Comparison of ENCODE assay signal across 1 cellular context in the genomic region with DNA sequence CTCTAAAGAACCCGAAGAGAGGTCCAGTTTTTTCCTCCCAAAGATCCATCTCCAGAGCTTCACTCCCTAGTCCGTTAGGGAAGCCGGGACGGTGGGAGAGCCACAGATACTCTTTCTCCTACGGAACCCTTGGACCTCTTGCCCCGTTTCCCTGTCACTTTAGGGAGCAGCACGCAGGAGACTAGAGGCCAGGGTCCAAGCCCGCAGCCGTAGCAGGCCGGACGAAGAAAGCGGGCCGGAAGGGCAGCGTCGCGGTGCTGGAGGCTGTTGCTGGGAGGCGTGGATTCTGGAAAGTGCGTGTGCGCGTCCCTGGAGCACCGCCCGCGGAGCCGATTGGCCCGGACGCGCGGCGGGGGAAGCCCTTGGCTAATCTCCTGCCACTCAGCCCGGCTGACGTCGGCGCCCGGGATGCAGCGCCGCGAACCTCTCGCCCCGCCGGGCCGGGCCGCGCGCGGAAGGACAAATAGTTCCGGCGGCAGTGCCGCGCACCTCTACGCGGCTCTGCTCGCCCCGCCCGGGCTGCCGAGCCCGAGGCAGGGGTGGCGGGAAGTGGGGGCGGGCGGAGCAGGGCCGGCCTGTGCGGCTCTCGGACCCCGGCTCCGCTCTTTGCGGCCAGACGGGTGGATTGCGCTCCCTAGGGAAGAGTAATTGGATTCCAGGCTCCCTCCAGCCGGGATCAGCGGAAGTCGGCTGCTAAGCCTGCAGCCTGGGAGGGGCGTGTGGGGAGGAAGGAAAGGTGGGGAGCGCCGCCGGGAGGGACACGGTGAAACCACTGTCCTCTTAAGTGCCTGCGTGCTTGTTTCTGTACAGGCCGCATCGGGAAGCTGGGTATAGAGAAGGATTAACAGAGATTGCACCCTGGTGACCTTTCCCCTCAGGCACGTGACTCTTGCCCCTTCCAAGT.
TF ChIP-seq lines count a peak whose summit lies in the region.

No MANE protein-coding gene starts in this region.

TF ChIP-seq in HepG2, 621 proteins besides CTCF, POLR2A, EP300 and RAD21 (continued from another document and continues in another):
- TF ChIP-seq HNRNPUL1 (IDR thresholded peaks at IDR 0.05; ENCODE audit: low read depth, low read length) (no peak), NR3C1 (CRISPR knock-in tag; IDR thresholded peaks at IDR 0.05) (no peak), HIVEP1 (CRISPR knock-in tag; IDR thresholded peaks at IDR 0.05) (peak; percentile 82), ZNF569 (CRISPR knock-in tag; IDR thresholded peaks at IDR 0.05; ENCODE audit: borderline replicate concordance) (no peak), PLRG1 (conservative IDR thresholded peaks at IDR 0.05) (no peak), FOXC1 (CRISPR knock-in tag; IDR thresholded peaks at IDR 0.05; ENCODE audit: borderline replicate concordance) (peak; percentile 97), ZNF615 (CRISPR knock-in tag; IDR thresholded peaks at IDR 0.05; ENCODE audit: borderline replicate concordance) (no peak; the same call in 1 of the 2 replicates), ZNF430 (CRISPR knock-in tag; IDR thresholded peaks at IDR 0.05) (peak; percentile 81; the same call in 1 of the 2 replicates), ZNF766 (CRISPR knock-in tag; IDR thresholded peaks at IDR 0.05; ENCODE audit: borderline replicate concordance) (no peak; the same call in 1 of the 2 replicates), ZNF570 (CRISPR knock-in tag; IDR thresholded peaks at IDR 0.05; ENCODE audit: borderline replicate concordance) (0 out of 2 replicates have a peak, but pooled peaks have one; percentile 59), ZNF121 (CRISPR knock-in tag; IDR thresholded peaks at IDR 0.05) (peak; percentile 40; the same call in 1 of the 2 replicates), BORCS8-MEF2B (CRISPR knock-in tag; IDR thresholded peaks at IDR 0.05) (peak; percentile 85), THYN1 (CRISPR knock-in tag; IDR thresholded peaks at IDR 0.05; ENCODE audit: borderline replicate concordance, low read depth) (no peak), RELA (CRISPR knock-in tag; IDR thresholded peaks at IDR 0.05) (no peak; the same call in none of the 2 replicates), ZNF12 (CRISPR knock-in tag; IDR thresholded peaks at IDR 0.05) (peak; percentile 75), ZNF652 (CRISPR knock-in tag; IDR thresholded peaks at IDR 0.05; ENCODE audit: borderline replicate concordance, low read depth) (peak; percentile 74; the same call in 1 of the 2 replicates), MIER3 (CRISPR knock-in tag; IDR thresholded peaks at IDR 0.05; ENCODE audit: borderline replicate concordance) (peak; percentile 63; the same call in 1 of the 2 replicates), ZNF775 (CRISPR knock-in tag; IDR thresholded peaks at IDR 0.05; ENCODE audit: borderline replicate concordance) (no peak), NFKBIZ (CRISPR knock-in tag; IDR thresholded peaks at IDR 0.05) (peak; percentile 51; the same call in 1 of the 2 replicates), ZNF703 (CRISPR knock-in tag; IDR thresholded peaks at IDR 0.05; ENCODE audit: borderline replicate concordance) (peak; percentile 71; the same call in 1 of the 2 replicates), RARA (CRISPR knock-in tag; IDR thresholded peaks at IDR 0.05) (peak; percentile 57; the same call in 1 of the 2 replicates), ZNF557 (CRISPR knock-in tag; IDR thresholded peaks at IDR 0.05) (no peak), HCFC1 (IDR thresholded peaks at IDR 0.05; ENCODE audit: low read depth, low read length) (peak; percentile 38; the same call in 1 of the 2 replicates), TBX3 (IDR thresholded peaks at IDR 0.05; ENCODE audit: borderline replicate concordance) (no peak), SOX6 (IDR thresholded peaks at IDR 0.05) (no peak), SOX6 (CRISPR knock-in tag; IDR thresholded peaks at IDR 0.05) (peak; percentile 44; the same call in 1 of the 2 replicates), ZNF260 (CRISPR knock-in tag; IDR thresholded peaks at IDR 0.05; ENCODE audit: borderline replicate concordance, low read depth) (no peak), ELF3 (CRISPR knock-in tag; IDR thresholded peaks at IDR 0.05) (peak; percentile 66), ZNF263 (CRISPR knock-in tag; IDR thresholded peaks at IDR 0.05) (peak; percentile 68), ZNF577 (CRISPR knock-in tag; IDR thresholded peaks at IDR 0.05; ENCODE audit: borderline replicate concordance, low read depth) (no peak), DR1 (CRISPR knock-in tag; IDR thresholded peaks at IDR 0.05) (peak; percentile 68), FOXK1 (CRISPR knock-in tag; IDR thresholded peaks at IDR 0.05; ENCODE audit: borderline replicate concordance, low read depth) (peak; percentile 68; the same call in 1 of the 2 replicates), PHF5A (CRISPR knock-in tag; IDR thresholded peaks at IDR 0.05; ENCODE audit: low read depth, unreplicated experiment) (no peak), MTF1 (CRISPR knock-in tag; IDR thresholded peaks at IDR 0.05) (no peak), GTF2F1 (IDR thresholded peaks at IDR 0.05; ENCODE audit: low read length) (no peak), SKI (IDR thresholded peaks at IDR 0.05; ENCODE audit: partially characterized antibody) (peak; percentile 91), SP140L (CRISPR knock-in tag; IDR thresholded peaks at IDR 0.05; ENCODE audit: borderline replicate concordance) (no peak), ZNF354B (CRISPR knock-in tag; IDR thresholded peaks at IDR 0.05) (no peak), ZNF235 (CRISPR knock-in tag; IDR thresholded peaks at IDR 0.05; ENCODE audit: borderline replicate concordance) (peak; percentile 93; the same call in 1 of the 2 replicates), SP2 (CRISPR knock-in tag; IDR thresholded peaks at IDR 0.05) (peak; percentile 89), ZBTB7A (CRISPR knock-in tag; IDR thresholded peaks at IDR 0.05) (peak; percentile 80; the same call in 1 of the 2 replicates), RORA (CRISPR knock-in tag; IDR thresholded peaks at IDR 0.05) (no peak), ZMYM4 (CRISPR knock-in tag; IDR thresholded peaks at IDR 0.05) (peak; percentile 99), ZFP37 (CRISPR knock-in tag; IDR thresholded peaks at IDR 0.05; ENCODE audit: borderline replicate concordance) (no peak), ATRX (CRISPR knock-in tag; IDR thresholded peaks at IDR 0.05; ENCODE audit: borderline replicate concordance) (no peak), ISX (CRISPR knock-in tag; conservative IDR thresholded peaks at IDR 0.05) (no peak)
- TF ChIP-seq, protein P1, sequence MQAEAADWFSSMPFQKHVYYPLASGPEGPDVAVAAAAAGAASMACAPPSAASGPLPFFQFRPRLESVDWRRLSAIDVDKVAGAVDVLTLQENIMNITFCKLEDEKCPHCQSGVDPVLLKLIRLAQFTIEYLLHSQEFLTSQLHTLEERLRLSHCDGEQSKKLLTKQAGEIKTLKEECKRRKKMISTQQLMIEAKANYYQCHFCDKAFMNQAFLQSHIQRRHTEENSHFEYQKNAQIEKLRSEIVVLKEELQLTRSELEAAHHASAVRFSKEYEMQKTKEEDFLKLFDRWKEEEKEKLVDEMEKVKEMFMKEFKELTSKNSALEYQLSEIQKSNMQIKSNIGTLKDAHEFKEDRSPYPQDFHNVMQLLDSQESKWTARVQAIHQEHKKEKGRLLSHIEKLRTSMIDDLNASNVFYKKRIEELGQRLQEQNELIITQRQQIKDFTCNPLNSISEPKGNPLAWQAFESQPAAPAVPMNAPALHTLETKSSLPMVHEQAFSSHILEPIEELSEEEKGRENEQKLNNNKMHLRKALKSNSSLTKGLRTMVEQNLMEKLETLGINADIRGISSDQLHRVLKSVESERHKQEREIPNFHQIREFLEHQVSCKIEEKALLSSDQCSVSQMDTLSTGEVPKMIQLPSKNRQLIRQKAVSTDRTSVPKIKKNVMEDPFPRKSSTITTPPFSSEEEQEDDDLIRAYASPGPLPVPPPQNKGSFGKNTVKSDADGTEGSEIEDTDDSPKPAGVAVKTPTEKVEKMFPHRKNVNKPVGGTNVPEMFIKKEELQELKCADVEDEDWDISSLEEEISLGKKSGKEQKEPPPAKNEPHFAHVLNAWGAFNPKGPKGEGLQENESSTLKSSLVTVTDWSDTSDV (CRISPR knock-in tag; IDR thresholded peaks at IDR 0.05), result peak; percentile 94; the same call in 1 of the 2 replicates
- TF ChIP-seq, protein P2, sequence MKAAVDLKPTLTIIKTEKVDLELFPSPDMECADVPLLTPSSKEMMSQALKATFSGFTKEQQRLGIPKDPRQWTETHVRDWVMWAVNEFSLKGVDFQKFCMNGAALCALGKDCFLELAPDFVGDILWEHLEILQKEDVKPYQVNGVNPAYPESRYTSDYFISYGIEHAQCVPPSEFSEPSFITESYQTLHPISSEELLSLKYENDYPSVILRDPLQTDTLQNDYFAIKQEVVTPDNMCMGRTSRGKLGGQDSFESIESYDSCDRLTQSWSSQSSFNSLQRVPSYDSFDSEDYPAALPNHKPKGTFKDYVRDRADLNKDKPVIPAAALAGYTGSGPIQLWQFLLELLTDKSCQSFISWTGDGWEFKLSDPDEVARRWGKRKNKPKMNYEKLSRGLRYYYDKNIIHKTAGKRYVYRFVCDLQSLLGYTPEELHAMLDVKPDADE (CRISPR knock-in tag; IDR thresholded peaks at IDR 0.05), result no peak
- TF ChIP-seq, protein P3, sequence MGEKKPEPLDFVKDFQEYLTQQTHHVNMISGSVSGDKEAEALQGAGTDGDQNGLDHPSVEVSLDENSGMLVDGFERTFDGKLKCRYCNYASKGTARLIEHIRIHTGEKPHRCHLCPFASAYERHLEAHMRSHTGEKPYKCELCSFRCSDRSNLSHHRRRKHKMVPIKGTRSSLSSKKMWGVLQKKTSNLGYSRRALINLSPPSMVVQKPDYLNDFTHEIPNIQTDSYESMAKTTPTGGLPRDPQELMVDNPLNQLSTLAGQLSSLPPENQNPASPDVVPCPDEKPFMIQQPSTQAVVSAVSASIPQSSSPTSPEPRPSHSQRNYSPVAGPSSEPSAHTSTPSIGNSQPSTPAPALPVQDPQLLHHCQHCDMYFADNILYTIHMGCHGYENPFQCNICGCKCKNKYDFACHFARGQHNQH (CRISPR knock-in tag; IDR thresholded peaks at IDR 0.05), result peak; percentile 87
- TF ChIP-seq, protein P4, sequence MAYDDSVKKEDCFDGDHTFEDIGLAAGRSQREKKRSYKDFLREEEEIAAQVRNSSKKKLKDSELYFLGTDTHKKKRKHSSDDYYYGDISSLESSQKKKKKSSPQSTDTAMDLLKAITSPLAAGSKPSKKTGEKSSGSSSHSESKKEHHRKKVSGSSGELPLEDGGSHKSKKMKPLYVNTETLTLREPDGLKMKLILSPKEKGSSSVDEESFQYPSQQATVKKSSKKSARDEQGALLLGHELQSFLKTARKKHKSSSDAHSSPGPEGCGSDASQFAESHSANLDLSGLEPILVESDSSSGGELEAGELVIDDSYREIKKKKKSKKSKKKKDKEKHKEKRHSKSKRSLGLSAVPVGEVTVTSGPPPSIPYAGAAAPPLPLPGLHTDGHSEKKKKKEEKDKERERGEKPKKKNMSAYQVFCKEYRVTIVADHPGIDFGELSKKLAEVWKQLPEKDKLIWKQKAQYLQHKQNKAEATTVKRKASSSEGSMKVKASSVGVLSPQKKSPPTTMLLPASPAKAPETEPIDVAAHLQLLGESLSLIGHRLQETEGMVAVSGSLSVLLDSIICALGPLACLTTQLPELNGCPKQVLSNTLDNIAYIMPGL (CRISPR knock-in tag; IDR thresholded peaks at IDR 0.05; ENCODE audit: borderline replicate concordance in 1 of 2, low read depth in 1 of 2), result peak; percentile 93 to 96
- TF ChIP-seq, protein P5, sequence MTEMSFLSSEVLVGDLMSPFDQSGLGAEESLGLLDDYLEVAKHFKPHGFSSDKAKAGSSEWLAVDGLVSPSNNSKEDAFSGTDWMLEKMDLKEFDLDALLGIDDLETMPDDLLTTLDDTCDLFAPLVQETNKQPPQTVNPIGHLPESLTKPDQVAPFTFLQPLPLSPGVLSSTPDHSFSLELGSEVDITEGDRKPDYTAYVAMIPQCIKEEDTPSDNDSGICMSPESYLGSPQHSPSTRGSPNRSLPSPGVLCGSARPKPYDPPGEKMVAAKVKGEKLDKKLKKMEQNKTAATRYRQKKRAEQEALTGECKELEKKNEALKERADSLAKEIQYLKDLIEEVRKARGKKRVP (CRISPR knock-in tag; IDR thresholded peaks at IDR 0.05), result peak in 1 of 2 experiments; percentile 69; a peak in 1 of 4 replicates
- TF ChIP-seq, protein P6, sequence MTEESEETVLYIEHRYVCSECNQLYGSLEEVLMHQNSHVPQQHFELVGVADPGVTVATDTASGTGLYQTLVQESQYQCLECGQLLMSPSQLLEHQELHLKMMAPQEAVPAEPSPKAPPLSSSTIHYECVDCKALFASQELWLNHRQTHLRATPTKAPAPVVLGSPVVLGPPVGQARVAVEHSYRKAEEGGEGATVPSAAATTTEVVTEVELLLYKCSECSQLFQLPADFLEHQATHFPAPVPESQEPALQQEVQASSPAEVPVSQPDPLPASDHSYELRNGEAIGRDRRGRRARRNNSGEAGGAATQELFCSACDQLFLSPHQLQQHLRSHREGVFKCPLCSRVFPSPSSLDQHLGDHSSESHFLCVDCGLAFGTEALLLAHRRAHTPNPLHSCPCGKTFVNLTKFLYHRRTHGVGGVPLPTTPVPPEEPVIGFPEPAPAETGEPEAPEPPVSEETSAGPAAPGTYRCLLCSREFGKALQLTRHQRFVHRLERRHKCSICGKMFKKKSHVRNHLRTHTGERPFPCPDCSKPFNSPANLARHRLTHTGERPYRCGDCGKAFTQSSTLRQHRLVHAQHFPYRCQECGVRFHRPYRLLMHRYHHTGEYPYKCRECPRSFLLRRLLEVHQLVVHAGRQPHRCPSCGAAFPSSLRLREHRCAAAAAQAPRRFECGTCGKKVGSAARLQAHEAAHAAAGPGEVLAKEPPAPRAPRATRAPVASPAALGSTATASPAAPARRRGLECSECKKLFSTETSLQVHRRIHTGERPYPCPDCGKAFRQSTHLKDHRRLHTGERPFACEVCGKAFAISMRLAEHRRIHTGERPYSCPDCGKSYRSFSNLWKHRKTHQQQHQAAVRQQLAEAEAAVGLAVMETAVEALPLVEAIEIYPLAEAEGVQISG (CRISPR knock-in tag; IDR thresholded peaks at IDR 0.05), result peak; percentile 90
- TF ChIP-seq, protein P7, sequence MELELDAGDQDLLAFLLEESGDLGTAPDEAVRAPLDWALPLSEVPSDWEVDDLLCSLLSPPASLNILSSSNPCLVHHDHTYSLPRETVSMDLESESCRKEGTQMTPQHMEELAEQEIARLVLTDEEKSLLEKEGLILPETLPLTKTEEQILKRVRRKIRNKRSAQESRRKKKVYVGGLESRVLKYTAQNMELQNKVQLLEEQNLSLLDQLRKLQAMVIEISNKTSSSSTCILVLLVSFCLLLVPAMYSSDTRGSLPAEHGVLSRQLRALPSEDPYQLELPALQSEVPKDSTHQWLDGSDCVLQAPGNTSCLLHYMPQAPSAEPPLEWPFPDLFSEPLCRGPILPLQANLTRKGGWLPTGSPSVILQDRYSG (CRISPR knock-in tag; IDR thresholded peaks at IDR 0.05), result peak; percentile 40; the same call in 1 of the 2 replicates
- TF ChIP-seq, protein P8, sequence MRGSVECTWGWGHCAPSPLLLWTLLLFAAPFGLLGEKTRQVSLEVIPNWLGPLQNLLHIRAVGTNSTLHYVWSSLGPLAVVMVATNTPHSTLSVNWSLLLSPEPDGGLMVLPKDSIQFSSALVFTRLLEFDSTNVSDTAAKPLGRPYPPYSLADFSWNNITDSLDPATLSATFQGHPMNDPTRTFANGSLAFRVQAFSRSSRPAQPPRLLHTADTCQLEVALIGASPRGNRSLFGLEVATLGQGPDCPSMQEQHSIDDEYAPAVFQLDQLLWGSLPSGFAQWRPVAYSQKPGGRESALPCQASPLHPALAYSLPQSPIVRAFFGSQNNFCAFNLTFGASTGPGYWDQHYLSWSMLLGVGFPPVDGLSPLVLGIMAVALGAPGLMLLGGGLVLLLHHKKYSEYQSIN (CRISPR knock-in tag; IDR thresholded peaks at IDR 0.05; ENCODE audit: borderline replicate concordance), result no peak
- TF ChIP-seq, protein P9, sequence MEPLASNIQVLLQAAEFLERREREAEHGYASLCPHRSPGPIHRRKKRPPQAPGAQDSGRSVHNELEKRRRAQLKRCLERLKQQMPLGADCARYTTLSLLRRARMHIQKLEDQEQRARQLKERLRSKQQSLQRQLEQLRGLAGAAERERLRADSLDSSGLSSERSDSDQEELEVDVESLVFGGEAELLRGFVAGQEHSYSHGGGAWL (CRISPR knock-in tag; IDR thresholded peaks at IDR 0.05), result peak; percentile 93
